In genomic region chr10:102540023-102540422, GRCh38 we compare ENCODE assay signal across 8 cellular contexts.
A peak's percentile ranks its signal among the peaks of the same experiment; 100 is the strongest.
DNase-seq lines count a peak whose midpoint lies in the region; ATAC-seq and TF ChIP-seq lines count a peak whose summit lies in the region.

No MANE protein-coding gene starts in this region.

- peak; percentile 23 for TF ChIP-seq CTCF in GM10248 (IDR thresholded peaks at IDR 0.05; ENCODE audit: control extremely low read depth, extremely low read depth, low read depth, missing control alignments)

- POLR2A ChIA-PET in GM10248 (lab: Yijun Ruan, JAX): no interaction called here

- ATAC-seq in GM21381 (IDR thresholded peaks at IDR 0.05; ENCODE audit: unreplicated experiment) (peak; percentile 56), HG03565 (IDR thresholded peaks at IDR 0.05; ENCODE audit: unreplicated experiment) (no peak)

- CTCF ChIA-PET in GM10248 (lab: Yijun Ruan, JAX): interaction anchor here (0.8 to 2.0 kb wide), 9 partner anchors 9 to 37 kb away, joined by 3 to 7 read pairs (median 4); partner anchors contain the start of genes ACTR1A and SUFU

- peak; percentile 43 for DNase-seq in GM10248 (ENCODE audit: extremely low spot score)
- peak; percentile 2 for DNase-seq in NCI-H1694 treated with DMSO at 0.1 percent for 48 hours (lab: John Stamatoyannopoulos, UW)
- peak; percentile 14 for DNase-seq in fibroblast of gingiva (ENCODE audit: low read depth)
- DNase-seq in amniotic stem cell (lab: John Stamatoyannopoulos, UW): no peak
- DNase-seq in HK-2 (ENCODE audit: unreplicated experiment): no peak
- no peak for DNase-seq in NCI-H2081 treated with DMSO at 0.1 percent for 48 hours (lab: John Stamatoyannopoulos, UW)

Comparison
In these comparisons a context has a peak if more than half of its experiments do, and no peak if none do; other contexts are left out.
1. DNase-seq: peak in GM10248 (single experiment), NCI-H1694 treated with DMSO at 0.1 percent for 48 hours (single experiment) and fibroblast of gingiva (single experiment); none in amniotic stem cell (single experiment), HK-2 (single experiment) and NCI-H2081 treated with DMSO at 0.1 percent for 48 hours (single experiment).